ENCODE assay signal across 22 cellular contexts in genomic region chr11:36601145-36601544, GRCh38. TPM values are rescaled to one million over a fixed set of nuclear protein-coding genes. Genes with fewer than 3 reads are reported as not detected.
"Had no signal": no experiment of that assay in that cellular context is flagged by ENCODE, and none has a peak within 500 bp of the region (broad histone marks: within the 10 kb centered on the region; RNA-seq: fewer than 3 reads in every experiment).

No MANE protein-coding gene starts in this region.

- DNase-seq: activated CD4-positive, alpha-beta T cell treated with anti-CD3 and anti-CD28 coated beads for 48 hours; activated naive CD4-positive, alpha-beta T cell treated with anti-CD3 and anti-CD28 coated beads, Interleukin-2, amount 10 ng/mL, durations not matched to agents 7 days and 5 days; caudate nucleus; colonic mucosa; effector CD4-positive, alpha-beta T cell; gastrocnemius medialis; islet precursor cell; left lung; occipital lobe; right lobe of liver; spleen; stimulated activated CD4-positive, alpha-beta T cell treated with anti-CD3 and anti-CD28 coated beads, Interleukin-1b, Interleukin-23, amount 100 ng/mL, for 48 hours; stimulated activated naive B cell treated with anti-CD40 and anti-IgM and Interleukin-4, amounts not matched to agents 10 μg/mL and 1 μg/mL and 100 μg/mL, for 72 hours; substantia nigra; T-helper 9 cell; trophoblast cell had no signal

- H3K9me3 ChIP-seq: colonic mucosa, gastrocnemius medialis, left lung, prostate gland, right lobe of liver, spleen had no signal

- H3K4me3 ChIP-seq: colonic mucosa, gastrocnemius medialis, left lung, prostate gland, right lobe of liver, spleen had no signal

- H3K27ac ChIP-seq: colonic mucosa, gastrocnemius medialis, left lung, prostate gland, right lobe of liver, spleen had no signal

- ATAC-seq: activated T-helper 17 cell treated with anti-CD3 and anti-CD28 coated beads, Interleukin-2, amount 50 U/mL, for 72 hours; gastrocnemius medialis; left lung; natural killer cell treated with Interleukin-12 subunit alpha and Interleukin-12 subunit beta and Interleukin-15 and Interleukin-18, amount 100 ng/mL, for 72 hours; right lobe of liver; stimulated activated naive B cell treated with anti-CD40 and anti-IgM and Interleukin-4, amounts not matched to agents 10 μg/mL and 1 μg/mL and 100 μg/mL, for 72 hours had no signal

- H3K36me3 ChIP-seq: colonic mucosa, gastrocnemius medialis, left lung, prostate gland, right lobe of liver, spleen had no signal

- H3K4me1 ChIP-seq: colonic mucosa, prostate gland, right lobe of liver, spleen had no signal

- H3K27me3 ChIP-seq: colonic mucosa, gastrocnemius medialis, left lung, right lobe of liver, spleen had no signal

RNA-seq across cellular contexts. Expression of gene RAG2, which starts 3.1 kb away (rescaled TPM):
- total RNA-seq: activated T-helper 17 cell treated with anti-CD3 and anti-CD28 coated beads, Interleukin-2, amount 50 U/mL, for 72 hours; colonic mucosa; endothelial cell of umbilical vein; fibroblast of lung; gastrocnemius medialis; left lung; natural killer cell treated with Interleukin-12 subunit alpha and Interleukin-12 subunit beta and Interleukin-15 and Interleukin-18, amount 100 ng/mL, for 72 hours; occipital lobe; prostate gland; right lobe of liver; spleen had no signal
- polyA plus RNA-seq: adipose tissue, endothelial cell of umbilical vein, fibroblast of lung, spleen had no signal
